Comparison of ENCODE assay signal across 33 cellular contexts in the genomic region with DNA sequence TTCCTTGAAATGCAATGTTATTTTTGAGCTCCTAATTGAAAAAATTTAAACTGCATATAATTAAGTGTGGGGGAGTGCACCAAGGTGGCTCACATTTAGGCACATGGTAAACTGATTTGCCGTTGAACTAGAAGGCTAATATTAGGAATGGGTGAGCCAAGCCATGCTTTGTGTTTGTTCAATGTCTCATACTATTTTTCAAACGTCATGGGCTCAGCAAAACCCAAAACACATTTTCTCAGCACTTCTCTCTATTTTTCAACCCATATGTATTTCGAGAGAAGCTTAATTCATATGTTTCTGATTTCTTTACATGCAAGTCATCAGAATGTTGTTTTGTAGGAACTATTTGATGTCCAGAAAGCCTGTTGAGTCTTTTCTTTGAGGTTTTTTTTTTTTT.
"Had no signal": no experiment of that assay in that cellular context is flagged by ENCODE, and none has a peak within 500 bp of the region (broad histone marks: within the 10 kb centered on the region; RNA-seq: fewer than 3 reads in every experiment).

No MANE protein-coding gene starts in this region.

- H3K4me1 ChIP-seq: body of pancreas, SJCRH30 had no signal

- H3K9me3 Mint-ChIP-seq: activated CD4-positive, alpha-beta T cell treated with anti-CD3 and anti-CD28 coated beads, Interleukin-2, amount 10 ng/mL, durations not matched to agents 7 days and 5 days; activated naive CD8-positive, alpha-beta T cell treated with anti-CD3 and anti-CD28 coated beads for 36 hours; activated T-cell treated with anti-CD3 and anti-CD28 coated beads, Interleukin-2, amount 50 U/mL, for 72 hours; activated T-helper 17 cell treated with anti-CD3 and anti-CD28 coated beads, Interleukin-2, amount 50 U/mL, for 72 hours had no signal

- H3K36me3 Mint-ChIP-seq: activated naive CD8-positive, alpha-beta T cell treated with anti-CD3 and anti-CD28 coated beads for 36 hours had no signal

- H3K4me3 Mint-ChIP-seq: activated CD4-positive, alpha-beta T cell treated with anti-CD3 and anti-CD28 coated beads, Interleukin-2, amount 10 ng/mL, durations not matched to agents 7 days and 5 days; activated naive CD8-positive, alpha-beta T cell treated with anti-CD3 and anti-CD28 coated beads for 36 hours; activated T-cell treated with anti-CD3 and anti-CD28 coated beads, Interleukin-2, amount 50 U/mL, for 72 hours; activated T-helper 17 cell treated with anti-CD3 and anti-CD28 coated beads, Interleukin-2, amount 50 U/mL, for 72 hours had no signal

- H3K4me1 Mint-ChIP-seq: activated CD4-positive, alpha-beta T cell treated with anti-CD3 and anti-CD28 coated beads, Interleukin-2, amount 10 ng/mL, durations not matched to agents 7 days and 5 days; activated naive CD8-positive, alpha-beta T cell treated with anti-CD3 and anti-CD28 coated beads for 36 hours; activated T-helper 17 cell treated with anti-CD3 and anti-CD28 coated beads, Interleukin-2, amount 50 U/mL, for 72 hours had no signal

- H3K27ac Mint-ChIP-seq: activated CD4-positive, alpha-beta T cell treated with anti-CD3 and anti-CD28 coated beads, Interleukin-2, amount 10 ng/mL, durations not matched to agents 7 days and 5 days; activated naive CD8-positive, alpha-beta T cell treated with anti-CD3 and anti-CD28 coated beads for 36 hours; activated T-cell treated with anti-CD3 and anti-CD28 coated beads, Interleukin-2, amount 50 U/mL, for 72 hours; activated T-helper 17 cell treated with anti-CD3 and anti-CD28 coated beads, Interleukin-2, amount 50 U/mL, for 72 hours had no signal

- H3K4me3 ChIP-seq: body of pancreas, breast epithelium, MG63, SJCRH30, SK-N-MC had no signal

- H3K27me3 Mint-ChIP-seq: activated CD4-positive, alpha-beta T cell treated with anti-CD3 and anti-CD28 coated beads, Interleukin-2, amount 10 ng/mL, durations not matched to agents 7 days and 5 days; activated naive CD8-positive, alpha-beta T cell treated with anti-CD3 and anti-CD28 coated beads for 36 hours; activated T-helper 17 cell treated with anti-CD3 and anti-CD28 coated beads, Interleukin-2, amount 50 U/mL, for 72 hours had no signal

- ATAC-seq: activated T-cell treated with anti-CD3 and anti-CD28 coated beads, Interleukin-2, amount 50 U/mL, for 72 hours; activated T-helper 17 cell treated with anti-CD3 and anti-CD28 coated beads, Interleukin-2, amount 50 U/mL, for 72 hours; body of pancreas; Panc1 had no signal

- DNase-seq: activated CD4-positive, alpha-beta T cell treated with anti-CD3 and anti-CD28 coated beads for 1 hour; activated CD4-positive, alpha-beta T cell treated with anti-CD3 and anti-CD28 coated beads, Interleukin-2, amount 10 ng/mL, durations not matched to agents 7 days and 5 days; activated CD4-positive, alpha-beta T cell treated with anti-CD3 and anti-CD28 coated beads, Interleukin-2, amount 50 U/mL, for 48 hours; activated CD4-positive, CD25-positive, alpha-beta regulatory T cell; activated CD8-positive, alpha-beta memory T cell treated with anti-CD3 and anti-CD28 coated beads, Interleukin-2, amount 50 U/mL, for 48 hours; activated effector memory CD4-positive, alpha-beta T cell treated with anti-CD3 and anti-CD28 coated beads, Interleukin-2, amount 50 U/mL, for 16 hours; activated naive CD4-positive, alpha-beta T cell; activated naive CD4-positive, alpha-beta T cell treated with anti-CD3 and anti-CD28 coated beads, Interleukin-2, amount 50 U/mL, for 16 hours; activated naive CD8-positive, alpha-beta T cell treated with anti-CD3 and anti-CD28 coated beads for 36 hours; activated T-cell treated with anti-CD3 and anti-CD28 coated beads, Interleukin-2, amount 50 U/mL, for 1 hour; activated T-cell treated with anti-CD3 and anti-CD28 coated beads, Interleukin-2, amount 50 U/mL, for 72 hours; amniotic stem cell; body of pancreas; central memory CD4-positive, alpha-beta T cell; Karpas-422; KBM-7; MG63; NCI-H1048; NCI-H1105 treated with DMSO at 0.1 percent for 48 hours; NCI-H1436; NCI-H1694; NCI-H1930; NCI-H2081 treated with DMSO at 0.1 percent for 48 hours; NCI-H345; NCI-H524 treated with DMSO at 0.1 percent for 48 hours; SHP77; SJCRH30; T1000; WERI-Rb-1 had no signal

- H3K27me3 ChIP-seq: body of pancreas, breast epithelium, MG63, SJCRH30 had no signal

- H3K9me3 ChIP-seq: body of pancreas, breast epithelium, MG63, SJCRH30 had no signal

- H3K36me3 ChIP-seq: breast epithelium, MG63, SJCRH30, WERI-Rb-1 had no signal

- H3K27ac ChIP-seq: body of pancreas, SJCRH30, SK-N-MC, WERI-Rb-1 had no signal
